ENCODE assay signal across 9 cellular contexts in the genomic region with DNA sequence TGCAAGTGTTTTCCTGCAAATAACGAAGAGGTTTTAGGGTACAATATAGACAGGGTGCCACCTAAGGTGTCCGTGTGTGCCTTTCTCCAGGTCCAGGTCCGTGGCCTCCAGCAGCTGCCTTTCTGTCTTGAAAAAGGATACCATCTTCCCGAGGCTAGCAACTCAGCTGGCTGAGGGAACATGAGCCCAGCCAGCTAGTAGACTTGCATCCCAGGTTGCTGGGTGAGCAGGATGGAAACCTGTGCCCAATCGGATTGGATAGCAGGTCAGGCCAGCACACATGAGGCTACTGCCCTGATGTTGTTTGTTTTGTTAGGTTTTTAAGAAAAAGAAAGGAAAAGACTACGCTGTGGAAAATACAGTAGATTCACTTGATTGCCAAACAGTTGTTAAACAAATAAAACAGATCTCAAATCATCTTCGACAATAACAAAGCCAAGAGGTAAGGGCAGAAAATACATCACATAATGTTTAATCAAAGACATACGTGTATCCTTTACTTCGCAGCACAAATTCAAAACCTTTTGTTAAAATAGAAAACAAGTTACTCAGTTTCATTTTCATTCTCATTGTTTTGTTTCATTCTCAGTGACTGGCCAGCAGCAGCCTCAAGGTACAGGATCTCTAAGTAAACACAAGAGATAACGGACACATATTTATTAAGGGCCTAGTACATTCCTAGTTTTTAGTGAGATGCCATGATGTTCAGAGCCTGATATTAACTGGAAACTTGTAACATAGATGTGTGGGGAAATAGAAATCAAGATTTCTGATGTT.
A peak's percentile ranks its signal among the peaks of the same experiment; 100 is the strongest.
DNase-seq lines count a peak whose midpoint lies in the region; ATAC-seq and TF ChIP-seq lines count a peak whose summit lies in the region.
"Had no signal": no experiment of that assay in that cellular context is flagged by ENCODE, and none has a peak within 500 bp of the region (broad histone marks: within the 10 kb centered on the region; RNA-seq: fewer than 3 reads in every experiment).

No MANE protein-coding gene starts in this region.

- H4K8ac ChIP-seq in trophoblast cell (ENCODE audit: low read depth, low read length), result no peak overlapping the region

- no peak overlapping the region for H3K23ac ChIP-seq in trophoblast cell (ENCODE audit: low read length)

- H3K27ac ChIP-seq in ovary (peak overlapping the region; percentile 18 to 73), trophoblast cell (ENCODE audit: low read depth, low read length) (no peak overlapping the region)

- peaks cover 2% of the 10 kb centered on the region for H3K79me1 ChIP-seq in trophoblast cell (ENCODE audit: low read length)

- H3K79me2 ChIP-seq in trophoblast cell (ENCODE audit: control insufficient read depth, insufficient read depth, low read length, poor library complexity), result no peaks in the 10 kb centered on the region

- no peak for TF ChIP-seq EP300 in ovary (IDR thresholded peaks at IDR 0.05)

- H3K4me3 ChIP-seq in ovary, result peak overlapping the region; percentile 11
- no peak overlapping the region for H3K4me3 ChIP-seq in trophoblast cell (ENCODE audit: low read depth, low read length)
- H3K4me3 ChIP-seq: lung had no signal

- H3K27me3 ChIP-seq in ovary, result no peaks in the 10 kb centered on the region
- H3K27me3 ChIP-seq in trophoblast cell (ENCODE audit: insufficient read depth, low read length), result no peaks in the 10 kb centered on the region

- H3K36me3 Mint-ChIP-seq in central memory CD8-positive, alpha-beta T cell (ENCODE audit: insufficient read depth), result no peaks in the 10 kb centered on the region
- H3K36me3 Mint-ChIP-seq in activated naive CD4-positive, alpha-beta T cell treated with anti-CD3 and anti-CD28 coated beads, Interleukin-2, amount 50 U/mL, for 72 hours, result no peaks in the 10 kb centered on the region

- no peak overlapping the region for H2BK12ac ChIP-seq in trophoblast cell (ENCODE audit: low read length)

- H3K36me3 ChIP-seq in ovary (no peaks in the 10 kb centered on the region), trophoblast cell (ENCODE audit: control insufficient read depth in 1 of 2, insufficient read depth in 2 of 2, low read length in 2 of 2) (no peaks in the 10 kb centered on the region)

- no peak for DNase-seq in central memory CD8-positive, alpha-beta T cell (ENCODE audit: low spot score in 2 of 2)
- DNase-seq in ovary, result peak; percentile 33 to 51 (median 42)
- no peak for DNase-seq in activated naive CD4-positive, alpha-beta T cell treated with anti-CD3 and anti-CD28 coated beads, Interleukin-2, amount 50 U/mL, for 72 hours (ENCODE audit: low spot score in 2 of 2)
- DNase-seq in NCI-H446 (lab: John Stamatoyannopoulos, UW), result no peak
- DNase-seq in trophoblast cell, result no peak
- DNase-seq in activated CD4-positive, alpha-beta T cell treated with anti-CD3 and anti-CD28 coated beads, Interleukin-2, amount 50 U/mL, for 1 hour, result no peak

- no peak overlapping the region for H3K18ac ChIP-seq in trophoblast cell (ENCODE audit: low read length)

- no peak overlapping the region for H3K4ac ChIP-seq in trophoblast cell (ENCODE audit: low read depth, low read length)

- H2BK5ac ChIP-seq in trophoblast cell (ENCODE audit: low read depth, low read length, poor library complexity), result no peak overlapping the region

- H3K4me2 ChIP-seq in trophoblast cell (ENCODE audit: low read length), result no peak overlapping the region

- ATAC-seq in GM18519 (IDR thresholded peaks at IDR 0.05; ENCODE audit: low FRiP score, unreplicated experiment) (peak; percentile 67), HG03066 (IDR thresholded peaks at IDR 0.05; ENCODE audit: low read depth, unreplicated experiment) (peak; percentile 65)
- ATAC-seq in central memory CD8-positive, alpha-beta T cell (replicated peaks; ENCODE audit: extremely low read depth, poor library complexity, severe bottlenecking), result no peak
- ATAC-seq in activated naive CD4-positive, alpha-beta T cell treated with anti-CD3 and anti-CD28 coated beads, Interleukin-2, amount 50 U/mL, for 72 hours, result no peak

- no peaks in the 10 kb centered on the region for H3K9me3 ChIP-seq in ovary
- H3K9me3 ChIP-seq in trophoblast cell (ENCODE audit: insufficient read depth, low read depth, low read length), result peaks cover under 1% of the 10 kb centered on the region

- TF ChIP-seq POLR2A in ovary (IDR thresholded peaks at IDR 0.05), result no peak

- no peak overlapping the region for H2AFZ ChIP-seq in trophoblast cell (ENCODE audit: insufficient read depth, low read length, poor library complexity)

- WGBS in ovary, 3 donors, result 9 to 14% (median 11%) methylated on average over 10 of the region's 10 CpGs
- WGBS in trophoblast cell (ENCODE audit: extremely low coverage, insufficient coverage, insufficient read length), result no CpG with 5 or more reads among the region's 10 CpGs

- H3K4me1 Mint-ChIP-seq in central memory CD8-positive, alpha-beta T cell, result no peaks in the 10 kb centered on the region

- H4K91ac ChIP-seq in trophoblast cell (ENCODE audit: low read depth, low read length), result no peak overlapping the region

- intact Hi-C loops in ovary (cut with DNase I), result no loop called here

- TF ChIP-seq CTCF in ovary (IDR thresholded peaks at IDR 0.05), result no peak

- H3K9ac ChIP-seq in trophoblast cell (ENCODE audit: low read length), result no peak overlapping the region

- H3K4me3 Mint-ChIP-seq in central memory CD8-positive, alpha-beta T cell, result peak overlapping the region; percentile 46

- H3K27me3 Mint-ChIP-seq in central memory CD8-positive, alpha-beta T cell, result peaks cover 5% of the 10 kb centered on the region

- no peak overlapping the region for H2AK5ac ChIP-seq in trophoblast cell (ENCODE audit: low read length)

- H3K9me3 Mint-ChIP-seq in central memory CD8-positive, alpha-beta T cell, result no peaks in the 10 kb centered on the region
- H3K9me3 Mint-ChIP-seq in activated naive CD4-positive, alpha-beta T cell treated with anti-CD3 and anti-CD28 coated beads, Interleukin-2, amount 50 U/mL, for 72 hours, result peaks cover 0 to 4% of the 10 kb centered on the region in 2 donors

- no peak overlapping the region for H3K27ac Mint-ChIP-seq in central memory CD8-positive, alpha-beta T cell (ENCODE audit: low read depth)
- no peak overlapping the region for H3K27ac Mint-ChIP-seq in activated naive CD4-positive, alpha-beta T cell treated with anti-CD3 and anti-CD28 coated beads, Interleukin-2, amount 50 U/mL, for 72 hours

- H3K4me1 ChIP-seq in ovary (ENCODE audit: insufficient read depth), result peaks cover 4% of the 10 kb centered on the region
- peaks cover 2 to 3% of the 10 kb centered on the region in 2 experiments for H3K4me1 ChIP-seq in trophoblast cell (ENCODE audit: control insufficient read depth in 1 of 2, insufficient read depth in 2 of 2, low read length in 2 of 2)

- no peak overlapping the region for H2BK120ac ChIP-seq in trophoblast cell (ENCODE audit: insufficient read depth, low read length, poor library complexity)

- H4K12ac ChIP-seq in trophoblast cell (ENCODE audit: low read depth, low read length), result no peak overlapping the region

- H3K14ac ChIP-seq in trophoblast cell (ENCODE audit: low read length), result no peak overlapping the region

Comparison
In these comparisons a context has a peak if more than half of its experiments do, and no peak if none do; other contexts are left out.
1. ATAC-seq: peak in GM18519 (single experiment) and HG03066 (single experiment); none in central memory CD8-positive, alpha-beta T cell (single experiment) and activated naive CD4-positive, alpha-beta T cell treated with anti-CD3 and anti-CD28 coated beads, Interleukin-2, amount 50 U/mL, for 72 hours (0 of 2).
2. DNase-seq: peak in ovary (5 of 5); none in central memory CD8-positive, alpha-beta T cell (0 of 2), activated naive CD4-positive, alpha-beta T cell treated with anti-CD3 and anti-CD28 coated beads, Interleukin-2, amount 50 U/mL, for 72 hours (0 of 2), NCI-H446 (0 of 2), trophoblast cell (0 of 2) and activated CD4-positive, alpha-beta T cell treated with anti-CD3 and anti-CD28 coated beads, Interleukin-2, amount 50 U/mL, for 1 hour (single experiment).